29 cellular contexts compared by ENCODE assay signal in the genomic region with DNA sequence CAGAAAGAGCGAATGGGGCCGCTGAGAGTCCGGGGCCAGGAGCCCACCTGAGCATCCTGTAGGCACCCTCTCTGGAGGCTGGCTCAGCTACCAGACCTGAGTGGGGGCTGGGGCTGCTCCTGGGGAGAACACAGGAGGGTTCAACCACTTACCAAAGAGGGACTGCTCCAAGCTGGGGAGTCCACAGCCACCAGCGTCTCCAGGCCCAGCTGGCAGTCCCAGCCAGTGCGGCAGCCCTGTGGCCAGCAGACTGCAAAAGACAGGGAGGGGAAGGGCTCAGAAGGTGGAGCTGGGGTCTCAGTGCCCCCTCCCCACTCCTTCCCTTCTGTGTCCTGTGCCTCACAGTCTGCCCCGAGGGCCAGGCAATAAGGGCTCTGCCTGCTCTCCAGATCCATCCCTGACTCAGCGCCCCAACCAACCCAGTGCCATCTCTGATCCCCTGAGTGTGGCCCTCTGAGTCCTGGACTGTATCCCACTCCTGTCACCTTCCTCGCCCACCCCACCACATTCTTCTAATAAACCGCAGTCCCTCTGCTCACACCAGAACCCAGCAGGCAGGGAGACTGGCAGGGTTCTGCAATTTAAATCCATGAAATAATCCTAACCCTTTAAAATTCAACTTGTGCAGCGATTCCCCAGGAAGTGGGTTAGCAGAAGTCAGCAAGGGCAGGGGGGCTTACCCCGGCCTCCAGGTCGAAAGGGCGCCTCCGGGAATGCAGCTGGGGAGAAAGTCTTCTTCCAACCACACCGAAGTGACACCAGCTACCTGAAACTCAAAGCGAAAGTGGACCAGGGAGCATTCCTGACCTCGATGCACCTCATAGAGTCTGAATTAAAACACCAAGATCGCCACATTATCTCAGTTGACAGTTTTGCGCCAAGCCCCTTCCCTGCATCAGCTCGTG. TPM values are rescaled to one million over a fixed set of nuclear protein-coding genes. Genes with fewer than 3 reads are reported as not detected.
DNase-seq lines count a peak whose midpoint lies in the region; ATAC-seq, FAIRE-seq and TF ChIP-seq lines count a peak whose summit lies in the region.
"Had no signal": no experiment of that assay in that cellular context is flagged by ENCODE, and none has a peak within 500 bp of the region (broad histone marks: within the 10 kb centered on the region; RNA-seq: fewer than 3 reads in every experiment).

No MANE protein-coding gene starts in this region.

- peaks cover 56% of the 10 kb centered on the region for H3K27me3 Mint-ChIP-seq in astrocyte (ENCODE audit: low read depth, unreplicated experiment)
- peaks cover 23% of the 10 kb centered on the region for H3K27me3 Mint-ChIP-seq in nephron progenitor cell (ENCODE audit: low read depth, poor library complexity)

- DNase-seq in mammary epithelial cell: no peak
- no peak for DNase-seq in breast epithelium (ENCODE audit: low spot score in 2 of 2)
- DNase-seq in astrocyte (ENCODE audit: low read depth): no peak
- no peak for DNase-seq in nephron progenitor cell
- DNase-seq in middle frontal gyrus (ENCODE audit: extremely low spot score, low spot score): no peak
- DNase-seq in SW 1271 (lab: John Stamatoyannopoulos, UW): no peak
- DNase-seq: activated CD4-positive, alpha-beta T cell treated with anti-CD3 and anti-CD28 coated beads, Interleukin-2, amount 50 U/mL, for 48 hours; activated naive CD4-positive, alpha-beta T cell treated with Interleukin-2 at 50 U/mL for 16 hours; activated T-cell treated with anti-CD3 and anti-CD28 coated beads, Interleukin-2, amount 50 U/mL, for 4 hours; brain microvascular endothelial cell; effector memory CD8-positive, alpha-beta T cell; foreskin melanocyte; left colon; mesenchymal stem cell; NCI-H1436; NCI-H446; NCI-H774; RPMI8226; stimulated activated CD8-positive, alpha-beta memory T cell treated with anti-CD3 and anti-CD28 coated beads, Interleukin-4, amount 100 ng/mL, for 48 hours; stimulated activated naive CD8-positive, alpha-beta T cell treated with anti-CD3 and anti-CD28 coated beads, Interleukin-15, amount 100 ng/mL, for 72 hours; thyroid gland had no signal

- no peaks in the 10 kb centered on the region for H3K79me2 ChIP-seq in mammary epithelial cell (ENCODE audit: insufficient read depth, low read length)
- no peaks in the 10 kb centered on the region for H3K79me2 ChIP-seq in astrocyte (ENCODE audit: insufficient read depth, low read length)

- H3K27ac Mint-ChIP-seq in astrocyte (ENCODE audit: unreplicated experiment) (peak overlapping the region; percentile 34), nephron progenitor cell (peak overlapping the region; percentile 22)
- H3K27ac Mint-ChIP-seq: effector memory CD8-positive, alpha-beta T cell; stimulated activated naive CD8-positive, alpha-beta T cell treated with anti-CD3 and anti-CD28 coated beads, Interleukin-15, amount 100 ng/mL, for 72 hours; T-helper 1 cell treated with Interleukin-12 subunit alpha and Interleukin-12 subunit beta and Interleukin-4 antibody, amounts not matched to agents 30 μg/mL and 1 μg/mL, for 36 hours had no signal

- dilution Hi-C loops in mammary epithelial cell (cut with HindIII; ENCODE audit: low sequenced_read_pairs): no loop called here

- H3K9ac ChIP-seq in mammary epithelial cell (ENCODE audit: insufficient read depth, low read length): no peak overlapping the region
- H3K9ac ChIP-seq in astrocyte (ENCODE audit: low read length): no peak overlapping the region
- H3K9ac ChIP-seq: KMS-11 had no signal

- H3K36me3 ChIP-seq in mammary epithelial cell (ENCODE audit: insufficient read depth, low read length): no peaks in the 10 kb centered on the region
- no peaks in the 10 kb centered on the region for H3K36me3 ChIP-seq in breast epithelium
- H3K36me3 ChIP-seq in astrocyte (ENCODE audit: insufficient read depth, low read length): no peaks in the 10 kb centered on the region
- H3K36me3 ChIP-seq: brain microvascular endothelial cell had no signal

- 76% methylated on average over 6 of the region's 20 CpGs for WGBS in mammary epithelial cell (ENCODE audit: low coverage, missing lambda C conversion rate)

- no peak overlapping the region for H3K27ac ChIP-seq in mammary epithelial cell (ENCODE audit: insufficient read depth, low read depth, low read length)
- no peak overlapping the region for H3K27ac ChIP-seq in breast epithelium
- no peak overlapping the region for H3K27ac ChIP-seq in astrocyte (ENCODE audit: low read depth, low read length)
- H3K27ac ChIP-seq: brain microvascular endothelial cell, KMS-11, skin epidermis, thyroid gland had no signal

- H3K36me3 Mint-ChIP-seq in astrocyte (ENCODE audit: low read depth, unreplicated experiment): no peaks in the 10 kb centered on the region
- H3K36me3 Mint-ChIP-seq in nephron progenitor cell (ENCODE audit: low read depth): no peaks in the 10 kb centered on the region

- no peak for ATAC-seq in GM19351 (IDR thresholded peaks at IDR 0.05; ENCODE audit: unreplicated experiment)
- ATAC-seq: activated CD4-positive, CD25-positive, alpha-beta regulatory T cell treated with anti-CD3 and anti-CD28 coated beads, Interleukin-2, amount 50 U/mL, for 24 hours; activated T-cell treated with anti-CD3 and anti-CD28 coated beads, Interleukin-2, amount 50 U/mL, for 4 hours; effector memory CD8-positive, alpha-beta T cell; HCT116; left colon; stimulated activated naive CD8-positive, alpha-beta T cell treated with anti-CD3 and anti-CD28 coated beads, Interleukin-15, amount 100 ng/mL, for 72 hours had no signal

- no peak for FAIRE-seq in astrocyte (lab: Jason Lieb, UNC)
- FAIRE-seq: G401.6 had no signal

- H3K4me1 ChIP-seq in mammary epithelial cell (ENCODE audit: insufficient read depth, low read length) (no peaks in the 10 kb centered on the region), breast epithelium (no peaks in the 10 kb centered on the region), astrocyte (ENCODE audit: insufficient read depth, low read length) (no peaks in the 10 kb centered on the region)

- intact Hi-C loops in mammary epithelial cell (cut with micrococcal nuclease): no loop called here
- intact Hi-C loops in breast epithelium (cut with DNase I; ENCODE audit: low total_unique reads): loop anchor here (1.0 kb wide), 1 partner anchor 32 kb away; no protein-coding TSS in a partner anchor

- H4K20me1 ChIP-seq in mammary epithelial cell (ENCODE audit: insufficient read depth, low read length) (no peaks in the 10 kb centered on the region), astrocyte (ENCODE audit: insufficient read depth, low read length) (no peaks in the 10 kb centered on the region)

- no peak for TF ChIP-seq POLR2A in breast epithelium (IDR thresholded peaks at IDR 0.05)

- H3K4me3 Mint-ChIP-seq in astrocyte (ENCODE audit: unreplicated experiment) (no peak overlapping the region), nephron progenitor cell (no peak overlapping the region)
- H3K4me3 Mint-ChIP-seq: activated T-cell treated with anti-CD3 and anti-CD28 coated beads, Interleukin-2, amount 50 U/mL, for 4 hours; effector memory CD8-positive, alpha-beta T cell; stimulated activated naive CD8-positive, alpha-beta T cell treated with anti-CD3 and anti-CD28 coated beads, Interleukin-15, amount 100 ng/mL, for 72 hours; T-helper 1 cell treated with Interleukin-12 subunit alpha and Interleukin-12 subunit beta and Interleukin-4 antibody, amounts not matched to agents 30 μg/mL and 1 μg/mL, for 36 hours had no signal

- in situ Hi-C loops in mammary epithelial cell (cut with MboI; ENCODE audit: low sequenced_read_pairs in 2 of 2): no loop called here

- BruUV-seq in mammary epithelial cell (replicated peaks; lab: Mats Ljungman, UMichigan): no TSS peak

- TF ChIP-seq CTCF in mammary epithelial cell (conservative IDR thresholded peaks at IDR 0.05 in 1 of 2, IDR thresholded peaks at IDR 0.05 in 1 of 2; ENCODE audit: extremely low read depth in 1 of 2, insufficient read depth in 1 of 2, low read depth in 1 of 2, low read length in 2 of 2) (no peak), breast epithelium (IDR thresholded peaks at IDR 0.05) (no peak), astrocyte (IDR thresholded peaks at IDR 0.05; ENCODE audit: insufficient read depth, low read depth, low read length) (no peak), nephron progenitor cell (IDR thresholded peaks at IDR 0.05) (no peak)

- H3K27me3 ChIP-seq in mammary epithelial cell (ENCODE audit: insufficient read depth, low read length): no peaks in the 10 kb centered on the region
- H3K27me3 ChIP-seq in breast epithelium: peaks cover 0 to 22% of the 10 kb centered on the region in 2 donors
- H3K27me3 ChIP-seq in astrocyte (ENCODE audit: insufficient read depth, low read length): no peaks in the 10 kb centered on the region
- H3K27me3 ChIP-seq: brain microvascular endothelial cell, thyroid gland had no signal

- CTCF ChIA-PET in mammary epithelial cell (lab: Charles Lee; ENCODE audit: low non-redundant PET): no interaction called here

- H3K9me3 Mint-ChIP-seq in astrocyte (ENCODE audit: unreplicated experiment) (no peaks in the 10 kb centered on the region), nephron progenitor cell (no peaks in the 10 kb centered on the region)
- H3K9me3 Mint-ChIP-seq: activated T-cell treated with anti-CD3 and anti-CD28 coated beads, Interleukin-2, amount 50 U/mL, for 4 hours; effector memory CD8-positive, alpha-beta T cell; stimulated activated naive CD8-positive, alpha-beta T cell treated with anti-CD3 and anti-CD28 coated beads, Interleukin-15, amount 100 ng/mL, for 72 hours; T-helper 1 cell treated with Interleukin-12 subunit alpha and Interleukin-12 subunit beta and Interleukin-4 antibody, amounts not matched to agents 30 μg/mL and 1 μg/mL, for 36 hours had no signal

- H3K4me3 ChIP-seq in mammary epithelial cell (replicated peaks in 1 of 3; ENCODE audit: insufficient read depth in 1 of 3, low read depth in 2 of 3, low read length in 3 of 3) (no peak overlapping the region), breast epithelium (no peak overlapping the region), astrocyte (ENCODE audit: insufficient read depth, low read depth, low read length) (no peak overlapping the region)
- H3K4me3 ChIP-seq: skin epidermis, thyroid gland had no signal

- no peak overlapping the region for H3K4me2 ChIP-seq in mammary epithelial cell (ENCODE audit: insufficient read depth, low read depth, low read length)
- H3K4me2 ChIP-seq in astrocyte (ENCODE audit: low read length): no peak overlapping the region
- H3K4me2 ChIP-seq: KMS-11 had no signal

- H3K4me1 Mint-ChIP-seq in astrocyte (ENCODE audit: low read depth, unreplicated experiment) (peaks cover 13% of the 10 kb centered on the region), nephron progenitor cell (peaks cover 49% of the 10 kb centered on the region)

- H3K9me3 ChIP-seq in mammary epithelial cell (replicated peaks; ENCODE audit: insufficient read depth, low read length): no peaks in the 10 kb centered on the region
- H3K9me3 ChIP-seq in breast epithelium: no peaks in the 10 kb centered on the region
- H3K9me3 ChIP-seq in astrocyte (ENCODE audit: insufficient read depth, low read depth, low read length): no peaks in the 10 kb centered on the region
- H3K9me3 ChIP-seq: thyroid gland had no signal

- peak overlapping the region; percentile 7 for H2AFZ ChIP-seq in mammary epithelial cell (ENCODE audit: low read depth, low read length)
- no peak overlapping the region for H2AFZ ChIP-seq in astrocyte (ENCODE audit: low read depth, low read length)

RNA-seq across cellular contexts. Expression of a gene that starts 13.3 kb away (rescaled TPM):
- total RNA-seq in mammary epithelial cell (1 to 10 TPM in 1 of 2 donors, under 1 TPM in 1; 0.33 to 1.2 TPM), breast epithelium (1 to 10 TPM; 1.8 to 3.6 (median 2.2) TPM), astrocyte (2.6 and 3.0 TPM in 2 replicates)
- polyA plus RNA-seq in mammary epithelial cell: 0.02 TPM
- polyA minus RNA-seq in mammary epithelial cell: not detected
- total RNA-seq: SK-MEL-5 had no signal
